Comparison of ENCODE assay signal across 4 cellular contexts in genomic region chr14:58469309-58469708, GRCh38.
TF ChIP-seq lines count a peak whose summit lies in the region.

No MANE protein-coding gene starts in this region.

TF ChIP-seq in SK-N-SH, 30 proteins besides CTCF, POLR2A, EP300 and RAD21:
- TF ChIP-seq, protein P1, sequence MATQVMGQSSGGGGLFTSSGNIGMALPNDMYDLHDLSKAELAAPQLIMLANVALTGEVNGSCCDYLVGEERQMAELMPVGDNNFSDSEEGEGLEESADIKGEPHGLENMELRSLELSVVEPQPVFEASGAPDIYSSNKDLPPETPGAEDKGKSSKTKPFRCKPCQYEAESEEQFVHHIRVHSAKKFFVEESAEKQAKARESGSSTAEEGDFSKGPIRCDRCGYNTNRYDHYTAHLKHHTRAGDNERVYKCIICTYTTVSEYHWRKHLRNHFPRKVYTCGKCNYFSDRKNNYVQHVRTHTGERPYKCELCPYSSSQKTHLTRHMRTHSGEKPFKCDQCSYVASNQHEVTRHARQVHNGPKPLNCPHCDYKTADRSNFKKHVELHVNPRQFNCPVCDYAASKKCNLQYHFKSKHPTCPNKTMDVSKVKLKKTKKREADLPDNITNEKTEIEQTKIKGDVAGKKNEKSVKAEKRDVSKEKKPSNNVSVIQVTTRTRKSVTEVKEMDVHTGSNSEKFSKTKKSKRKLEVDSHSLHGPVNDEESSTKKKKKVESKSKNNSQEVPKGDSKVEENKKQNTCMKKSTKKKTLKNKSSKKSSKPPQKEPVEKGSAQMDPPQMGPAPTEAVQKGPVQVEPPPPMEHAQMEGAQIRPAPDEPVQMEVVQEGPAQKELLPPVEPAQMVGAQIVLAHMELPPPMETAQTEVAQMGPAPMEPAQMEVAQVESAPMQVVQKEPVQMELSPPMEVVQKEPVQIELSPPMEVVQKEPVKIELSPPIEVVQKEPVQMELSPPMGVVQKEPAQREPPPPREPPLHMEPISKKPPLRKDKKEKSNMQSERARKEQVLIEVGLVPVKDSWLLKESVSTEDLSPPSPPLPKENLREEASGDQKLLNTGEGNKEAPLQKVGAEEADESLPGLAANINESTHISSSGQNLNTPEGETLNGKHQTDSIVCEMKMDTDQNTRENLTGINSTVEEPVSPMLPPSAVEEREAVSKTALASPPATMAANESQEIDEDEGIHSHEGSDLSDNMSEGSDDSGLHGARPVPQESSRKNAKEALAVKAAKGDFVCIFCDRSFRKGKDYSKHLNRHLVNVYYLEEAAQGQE (IDR thresholded peaks at IDR 0.05; ENCODE audit: low read depth, low read length), result peak; percentile 76; the same call in 1 of the 2 replicates
- TF ChIP-seq RXRA (IDR thresholded peaks at IDR 0.05; ENCODE audit: borderline replicate concordance, low read depth), result no peak
TF ChIP-seq in SK-N-SH: peak in this region for 1.

TF ChIP-seq in SK-N-SH treated with all-trans-retinoic acid at 6 μM for 48 hours, 23 proteins besides CTCF, POLR2A, EP300 and RAD21 (continued from another document and continues in another):
- TF ChIP-seq CSRNP3 (CRISPR knock-in tag; IDR thresholded peaks at IDR 0.05), result no peak
- no peak for TF ChIP-seq CREB5 (CRISPR knock-in tag; IDR thresholded peaks at IDR 0.05; ENCODE audit: low read depth)
- no peak for TF ChIP-seq RARB (CRISPR knock-in tag; IDR thresholded peaks at IDR 0.05)
- TF ChIP-seq SNAI2 (CRISPR knock-in tag; IDR thresholded peaks at IDR 0.05), result no peak
- no peak for TF ChIP-seq ZNF565 (CRISPR knock-in tag; conservative IDR thresholded peaks at IDR 0.05; ENCODE audit: low read depth)
- no peak for TF ChIP-seq ZNF8 (CRISPR knock-in tag; IDR thresholded peaks at IDR 0.05)
- no peak for TF ChIP-seq ZFP30 (CRISPR knock-in tag; IDR thresholded peaks at IDR 0.05)
- TF ChIP-seq BACH2 (CRISPR knock-in tag; IDR thresholded peaks at IDR 0.05; ENCODE audit: borderline replicate concordance), result no peak
- TF ChIP-seq ARNTL (CRISPR knock-in tag; IDR thresholded peaks at IDR 0.05; ENCODE audit: borderline replicate concordance, low read depth), result no peak
- TF ChIP-seq, protein P2, sequence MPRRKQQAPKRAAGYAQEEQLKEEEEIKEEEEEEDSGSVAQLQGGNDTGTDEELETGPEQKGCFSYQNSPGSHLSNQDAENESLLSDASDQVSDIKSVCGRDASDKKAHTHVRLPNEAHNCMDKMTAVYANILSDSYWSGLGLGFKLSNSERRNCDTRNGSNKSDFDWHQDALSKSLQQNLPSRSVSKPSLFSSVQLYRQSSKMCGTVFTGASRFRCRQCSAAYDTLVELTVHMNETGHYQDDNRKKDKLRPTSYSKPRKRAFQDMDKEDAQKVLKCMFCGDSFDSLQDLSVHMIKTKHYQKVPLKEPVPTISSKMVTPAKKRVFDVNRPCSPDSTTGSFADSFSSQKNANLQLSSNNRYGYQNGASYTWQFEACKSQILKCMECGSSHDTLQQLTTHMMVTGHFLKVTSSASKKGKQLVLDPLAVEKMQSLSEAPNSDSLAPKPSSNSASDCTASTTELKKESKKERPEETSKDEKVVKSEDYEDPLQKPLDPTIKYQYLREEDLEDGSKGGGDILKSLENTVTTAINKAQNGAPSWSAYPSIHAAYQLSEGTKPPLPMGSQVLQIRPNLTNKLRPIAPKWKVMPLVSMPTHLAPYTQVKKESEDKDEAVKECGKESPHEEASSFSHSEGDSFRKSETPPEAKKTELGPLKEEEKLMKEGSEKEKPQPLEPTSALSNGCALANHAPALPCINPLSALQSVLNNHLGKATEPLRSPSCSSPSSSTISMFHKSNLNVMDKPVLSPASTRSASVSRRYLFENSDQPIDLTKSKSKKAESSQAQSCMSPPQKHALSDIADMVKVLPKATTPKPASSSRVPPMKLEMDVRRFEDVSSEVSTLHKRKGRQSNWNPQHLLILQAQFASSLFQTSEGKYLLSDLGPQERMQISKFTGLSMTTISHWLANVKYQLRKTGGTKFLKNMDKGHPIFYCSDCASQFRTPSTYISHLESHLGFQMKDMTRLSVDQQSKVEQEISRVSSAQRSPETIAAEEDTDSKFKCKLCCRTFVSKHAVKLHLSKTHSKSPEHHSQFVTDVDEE (CRISPR knock-in tag; IDR thresholded peaks at IDR 0.05), result no peak

TF ChIP-seq in HEK293, 187 proteins besides CTCF, POLR2A, EP300 and RAD21 (continued from another document):
- TF ChIP-seq, protein P1 (tag by site-specific recombination; IDR thresholded peaks at IDR 0.05), result peak; percentile 50; the same call in 1 of the 2 replicates
- TF ChIP-seq ZBTB49 (tag by site-specific recombination; IDR thresholded peaks at IDR 0.05; ENCODE audit: low read depth) (no peak), ZNF24 (tag by site-specific recombination; IDR thresholded peaks at IDR 0.05) (no peak)

TF ChIP-seq in Ishikawa, 13 proteins besides CTCF, POLR2A, EP300 and RAD21 (continued from another document):
- TF ChIP-seq USF1 (IDR thresholded peaks at IDR 0.05) (no peak), TAF1 (IDR thresholded peaks at IDR 0.05; ENCODE audit: low read depth) (no peak)
